1 cellular context compared by ENCODE assay signal in the genomic region with DNA sequence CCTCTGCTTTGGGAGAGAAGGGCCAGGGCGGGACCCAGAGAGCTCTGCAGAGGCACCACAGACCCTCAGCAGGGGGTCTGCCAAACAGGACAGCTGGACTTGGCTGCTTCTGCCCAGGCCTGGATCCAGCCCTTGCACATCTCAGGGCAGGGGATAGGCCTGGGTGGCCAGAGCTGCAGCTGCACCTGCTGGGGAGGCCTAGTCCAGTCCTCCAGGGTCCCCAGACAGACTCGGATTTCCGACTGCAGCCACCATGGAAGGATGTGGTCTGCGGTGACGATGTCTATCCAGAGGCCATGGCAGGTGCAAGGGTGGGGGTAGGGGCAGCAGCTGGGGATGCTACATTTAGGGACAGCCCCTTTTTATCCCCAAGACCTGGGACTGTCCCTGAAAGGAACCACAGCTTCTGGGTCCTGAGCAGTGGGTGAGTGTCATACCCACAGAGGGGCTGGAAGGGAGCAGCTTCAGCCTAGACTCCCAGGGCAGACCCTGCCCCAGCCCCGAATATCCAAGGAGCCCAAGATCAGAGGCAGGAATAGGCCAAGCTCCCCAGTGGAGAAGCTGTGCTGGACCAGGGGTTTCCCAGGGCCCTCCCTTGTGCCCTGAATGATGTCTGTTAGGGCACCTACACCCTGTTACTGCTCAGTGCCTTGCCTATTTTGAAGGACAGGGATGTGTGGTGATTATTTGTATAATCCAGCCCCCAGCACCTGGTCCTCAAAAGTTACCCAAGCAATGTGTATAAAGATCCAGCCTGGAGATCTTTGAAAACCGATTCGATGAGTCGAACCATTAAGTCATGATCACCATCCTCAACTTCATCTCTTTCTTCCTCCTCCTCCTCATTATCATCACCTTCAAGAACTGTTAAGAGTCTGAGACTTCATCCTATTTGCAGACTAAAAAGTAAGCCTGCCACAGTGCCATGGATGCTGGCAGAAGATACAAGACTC.
TF ChIP-seq lines count a peak whose summit lies in the region.

No MANE protein-coding gene starts in this region.

TF ChIP-seq in SK-N-SH, 30 proteins besides CTCF, POLR2A, EP300 and RAD21 (continued from another document):
- no peak for TF ChIP-seq ZBTB33 (IDR thresholded peaks at IDR 0.05; ENCODE audit: borderline replicate concordance, low read depth)
- TF ChIP-seq TCF12 (IDR thresholded peaks at IDR 0.05), result no peak
- TF ChIP-seq SIN3A (IDR thresholded peaks at IDR 0.05; ENCODE audit: borderline replicate concordance, low read depth, low read length), result no peak
- no peak for TF ChIP-seq SMC3 (IDR thresholded peaks at IDR 0.05; ENCODE audit: low read depth, low read length)
- TF ChIP-seq, protein P1, sequence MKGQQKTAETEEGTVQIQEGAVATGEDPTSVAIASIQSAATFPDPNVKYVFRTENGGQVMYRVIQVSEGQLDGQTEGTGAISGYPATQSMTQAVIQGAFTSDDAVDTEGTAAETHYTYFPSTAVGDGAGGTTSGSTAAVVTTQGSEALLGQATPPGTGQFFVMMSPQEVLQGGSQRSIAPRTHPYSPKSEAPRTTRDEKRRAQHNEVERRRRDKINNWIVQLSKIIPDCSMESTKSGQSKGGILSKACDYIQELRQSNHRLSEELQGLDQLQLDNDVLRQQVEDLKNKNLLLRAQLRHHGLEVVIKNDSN (IDR thresholded peaks at IDR 0.05; ENCODE audit: borderline replicate concordance, low read depth), result no peak
- TF ChIP-seq GATA2 (CRISPR knock-in tag; IDR thresholded peaks at IDR 0.05), result no peak
- TF ChIP-seq, protein P2, sequence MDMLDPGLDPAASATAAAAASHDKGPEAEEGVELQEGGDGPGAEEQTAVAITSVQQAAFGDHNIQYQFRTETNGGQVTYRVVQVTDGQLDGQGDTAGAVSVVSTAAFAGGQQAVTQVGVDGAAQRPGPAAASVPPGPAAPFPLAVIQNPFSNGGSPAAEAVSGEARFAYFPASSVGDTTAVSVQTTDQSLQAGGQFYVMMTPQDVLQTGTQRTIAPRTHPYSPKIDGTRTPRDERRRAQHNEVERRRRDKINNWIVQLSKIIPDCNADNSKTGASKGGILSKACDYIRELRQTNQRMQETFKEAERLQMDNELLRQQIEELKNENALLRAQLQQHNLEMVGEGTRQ (IDR thresholded peaks at IDR 0.05; ENCODE audit: borderline replicate concordance, low read depth, low read length), result no peak
- TF ChIP-seq, protein P3, sequence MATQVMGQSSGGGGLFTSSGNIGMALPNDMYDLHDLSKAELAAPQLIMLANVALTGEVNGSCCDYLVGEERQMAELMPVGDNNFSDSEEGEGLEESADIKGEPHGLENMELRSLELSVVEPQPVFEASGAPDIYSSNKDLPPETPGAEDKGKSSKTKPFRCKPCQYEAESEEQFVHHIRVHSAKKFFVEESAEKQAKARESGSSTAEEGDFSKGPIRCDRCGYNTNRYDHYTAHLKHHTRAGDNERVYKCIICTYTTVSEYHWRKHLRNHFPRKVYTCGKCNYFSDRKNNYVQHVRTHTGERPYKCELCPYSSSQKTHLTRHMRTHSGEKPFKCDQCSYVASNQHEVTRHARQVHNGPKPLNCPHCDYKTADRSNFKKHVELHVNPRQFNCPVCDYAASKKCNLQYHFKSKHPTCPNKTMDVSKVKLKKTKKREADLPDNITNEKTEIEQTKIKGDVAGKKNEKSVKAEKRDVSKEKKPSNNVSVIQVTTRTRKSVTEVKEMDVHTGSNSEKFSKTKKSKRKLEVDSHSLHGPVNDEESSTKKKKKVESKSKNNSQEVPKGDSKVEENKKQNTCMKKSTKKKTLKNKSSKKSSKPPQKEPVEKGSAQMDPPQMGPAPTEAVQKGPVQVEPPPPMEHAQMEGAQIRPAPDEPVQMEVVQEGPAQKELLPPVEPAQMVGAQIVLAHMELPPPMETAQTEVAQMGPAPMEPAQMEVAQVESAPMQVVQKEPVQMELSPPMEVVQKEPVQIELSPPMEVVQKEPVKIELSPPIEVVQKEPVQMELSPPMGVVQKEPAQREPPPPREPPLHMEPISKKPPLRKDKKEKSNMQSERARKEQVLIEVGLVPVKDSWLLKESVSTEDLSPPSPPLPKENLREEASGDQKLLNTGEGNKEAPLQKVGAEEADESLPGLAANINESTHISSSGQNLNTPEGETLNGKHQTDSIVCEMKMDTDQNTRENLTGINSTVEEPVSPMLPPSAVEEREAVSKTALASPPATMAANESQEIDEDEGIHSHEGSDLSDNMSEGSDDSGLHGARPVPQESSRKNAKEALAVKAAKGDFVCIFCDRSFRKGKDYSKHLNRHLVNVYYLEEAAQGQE (IDR thresholded peaks at IDR 0.05; ENCODE audit: low read depth, low read length), result no peak
- no peak for TF ChIP-seq MXI1 (IDR thresholded peaks at IDR 0.05; ENCODE audit: low read depth, low read length)
- no peak for TF ChIP-seq MEF2A (IDR thresholded peaks at IDR 0.05; ENCODE audit: borderline replicate concordance, low read depth)
- no peak for TF ChIP-seq EZH2phosphoT487 (IDR thresholded peaks at IDR 0.05; ENCODE audit: borderline replicate concordance, low read depth)
- no peak for TF ChIP-seq PBX3 (IDR thresholded peaks at IDR 0.05)
- no peak for TF ChIP-seq NRF1 (IDR thresholded peaks at IDR 0.05; ENCODE audit: low read depth, low read length)
